ENCODE assay signal across 14 cellular contexts in the genomic region with DNA sequence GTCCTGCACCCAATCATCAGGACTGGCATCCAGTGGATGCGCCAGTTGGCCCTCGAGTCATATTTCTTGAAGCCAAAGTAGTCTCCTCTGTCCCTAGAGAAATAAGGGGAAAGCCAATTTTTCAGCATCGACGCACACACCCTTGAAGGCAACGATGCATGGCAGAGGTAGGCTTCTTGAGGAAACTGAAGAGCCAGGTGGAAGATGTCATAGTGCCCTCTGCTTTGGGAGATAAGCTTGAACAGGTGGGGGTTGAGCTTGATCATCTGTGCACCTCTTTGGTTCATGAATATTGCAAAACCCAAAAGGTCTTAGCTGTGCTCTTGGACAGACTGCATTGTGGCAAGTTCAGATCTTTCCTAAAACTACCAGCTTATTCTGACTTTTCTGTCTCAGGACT. TPM values are rescaled to one million over a fixed set of nuclear protein-coding genes. Genes with fewer than 3 reads are reported as not detected.
DNase-seq lines count a peak whose midpoint lies in the region; ATAC-seq and TF ChIP-seq lines count a peak whose summit lies in the region.
"Had no signal": no experiment of that assay in that cellular context is flagged by ENCODE, and none has a peak within 500 bp of the region (broad histone marks: within the 10 kb centered on the region; RNA-seq: fewer than 3 reads in every experiment).

No MANE protein-coding gene starts in this region.

- DNase-seq in endothelial cell (ENCODE audit: low spot score) (no peak), type B pancreatic cell (ENCODE audit: extremely low spot score, unreplicated experiment) (no peak), MV-4-11 (lab: John Stamatoyannopoulos, UW) (no peak)
- no peak for DNase-seq in CD8-positive, alpha-beta memory T cell
- DNase-seq: activated CD4-positive, alpha-beta T cell treated with anti-CD3 and anti-CD28 coated beads for 4 hours; effector memory CD4-positive, alpha-beta T cell; kidney glomerular epithelial cell; NCI-H226; PC-9 had no signal

- H3K4me3 ChIP-seq in Loucy (ENCODE audit: low read length, poor library complexity, severe bottlenecking) = peak overlapping the region; percentile 28
- no peak overlapping the region for H3K4me3 ChIP-seq in CD8-positive, alpha-beta memory T cell (ENCODE audit: low read length)
- H3K4me3 ChIP-seq: PC-9, right atrium auricular region had no signal

- peaks cover 11% of the 10 kb centered on the region for H3F3A ChIP-seq in Loucy (ENCODE audit: low read depth)

- H3K4me1 ChIP-seq in Loucy (ENCODE audit: insufficient read depth, low read length, poor library complexity, severe bottlenecking) = peaks cover 38% of the 10 kb centered on the region
- H3K4me1 ChIP-seq in CD8-positive, alpha-beta memory T cell (ENCODE audit: insufficient read depth, low read length) = no peaks in the 10 kb centered on the region
- H3K4me1 ChIP-seq: right atrium auricular region had no signal

- no peak overlapping the region for H3K27ac Mint-ChIP-seq in endothelial cell (ENCODE audit: unreplicated experiment)
- H3K27ac Mint-ChIP-seq in type B pancreatic cell = no peak overlapping the region
- H3K27ac Mint-ChIP-seq in CD8-positive, alpha-beta memory T cell = no peak overlapping the region

- POLR2A ChIA-PET in CD8-positive, alpha-beta memory T cell (lab: Charles Lee) = no interaction called here

- CTCF ChIA-PET in CD8-positive, alpha-beta memory T cell (lab: Charles Lee) = interaction anchor here (1.2 to 2.9 kb wide), 2 partner anchors 9 to 387 kb away, joined by 3 to 10 read pairs; no protein-coding TSS in a partner anchor

- H4K20me1 ChIP-seq in Loucy (ENCODE audit: insufficient read depth, low read length, poor library complexity, severe bottlenecking) = no peaks in the 10 kb centered on the region

- peak overlapping the region; percentile 64 for H3K4me2 ChIP-seq in Loucy (ENCODE audit: low read depth, low read length, poor library complexity, severe bottlenecking)
- H3K4me2 ChIP-seq: PC-9 had no signal

- H3K4me3 Mint-ChIP-seq in endothelial cell (ENCODE audit: unreplicated experiment) (no peak overlapping the region), type B pancreatic cell (no peak overlapping the region)
- H3K4me3 Mint-ChIP-seq in CD8-positive, alpha-beta memory T cell = no peak overlapping the region

- H3K4me1 Mint-ChIP-seq in endothelial cell (ENCODE audit: unreplicated experiment) = no peaks in the 10 kb centered on the region
- H3K4me1 Mint-ChIP-seq in type B pancreatic cell (ENCODE audit: unreplicated experiment) = peaks cover 4% of the 10 kb centered on the region
- H3K4me1 Mint-ChIP-seq in CD8-positive, alpha-beta memory T cell = no peaks in the 10 kb centered on the region

- H3K27me3 ChIP-seq in Loucy (ENCODE audit: insufficient read depth, low read length, poor library complexity, severe bottlenecking) = no peaks in the 10 kb centered on the region
- no peaks in the 10 kb centered on the region for H3K27me3 ChIP-seq in CD8-positive, alpha-beta memory T cell (ENCODE audit: insufficient read depth, low read length, poor library complexity, severe bottlenecking)
- H3K27me3 ChIP-seq: right atrium auricular region had no signal

- TF ChIP-seq POLR2A in GM18505 (IDR thresholded peaks at IDR 0.05; ENCODE audit: borderline replicate concordance, extremely low read depth, insufficient read depth, insufficient read length) = no peak

- H3K9me2 ChIP-seq in Loucy (replicated peaks; ENCODE audit: low read depth, low read length) = no peaks in the 10 kb centered on the region

- H3K27me3 Mint-ChIP-seq in endothelial cell (ENCODE audit: unreplicated experiment) = no peaks in the 10 kb centered on the region
- peaks cover 23% of the 10 kb centered on the region for H3K27me3 Mint-ChIP-seq in type B pancreatic cell
- H3K27me3 Mint-ChIP-seq in CD8-positive, alpha-beta memory T cell = peaks cover 4% of the 10 kb centered on the region in 2 donors

- H3K9me3 ChIP-seq in Loucy (ENCODE audit: insufficient read depth, low read depth, low read length) = no peaks in the 10 kb centered on the region
- no peaks in the 10 kb centered on the region for H3K9me3 ChIP-seq in CD8-positive, alpha-beta memory T cell (ENCODE audit: low read length)
- H3K9me3 ChIP-seq: right atrium auricular region had no signal

- H3K79me2 ChIP-seq in Loucy (ENCODE audit: insufficient read depth, low read length) = no peaks in the 10 kb centered on the region

- no peak overlapping the region for H2AFZ ChIP-seq in Loucy (ENCODE audit: low read length)
- H2AFZ ChIP-seq: PC-9 had no signal

- H3K9ac ChIP-seq in Loucy (ENCODE audit: low read depth, low read length, poor library complexity, severe bottlenecking) = peak overlapping the region; percentile 46

- H3K9me3 Mint-ChIP-seq in endothelial cell (ENCODE audit: unreplicated experiment) (no peaks in the 10 kb centered on the region), type B pancreatic cell (no peaks in the 10 kb centered on the region)
- no peaks in the 10 kb centered on the region for H3K9me3 Mint-ChIP-seq in CD8-positive, alpha-beta memory T cell

- H3K27ac ChIP-seq in CD8-positive, alpha-beta memory T cell (ENCODE audit: low read depth, low read length) = no peak overlapping the region
- H3K27ac ChIP-seq: PC-9, right atrium auricular region had no signal

- H3K36me3 Mint-ChIP-seq in endothelial cell (ENCODE audit: low read depth, unreplicated experiment) = no peaks in the 10 kb centered on the region
- no peaks in the 10 kb centered on the region for H3K36me3 Mint-ChIP-seq in type B pancreatic cell
- H3K36me3 Mint-ChIP-seq in CD8-positive, alpha-beta memory T cell = no peaks in the 10 kb centered on the region

- TF ChIP-seq CTCF in Loucy (conservative IDR thresholded peaks at IDR 0.05; ENCODE audit: low read length) (no peak), endothelial cell (IDR thresholded peaks at IDR 0.05; ENCODE audit: unreplicated experiment) (no peak), type B pancreatic cell (conservative IDR thresholded peaks at IDR 0.05) (no peak)

- no peaks in the 10 kb centered on the region for H3K36me3 ChIP-seq in Loucy (ENCODE audit: insufficient read depth, low read length)
- no peaks in the 10 kb centered on the region for H3K36me3 ChIP-seq in CD8-positive, alpha-beta memory T cell (ENCODE audit: insufficient read depth, low read length)
- H3K36me3 ChIP-seq: right atrium auricular region had no signal

- peak; percentile 93 for ATAC-seq in GM18505 (IDR thresholded peaks at IDR 0.05; ENCODE audit: unreplicated experiment)
- ATAC-seq in GM21360 (IDR thresholded peaks at IDR 0.05; ENCODE audit: unreplicated experiment) = peak; percentile 76
- ATAC-seq in HG03060 (IDR thresholded peaks at IDR 0.05; ENCODE audit: low read depth, unreplicated experiment) = peak; percentile 46

RNA-seq across cellular contexts. Expression of a gene that starts 34.6 kb away (rescaled TPM):
- total RNA-seq in endothelial cell (ENCODE audit: unreplicated experiment) = 501 TPM
- 227 and 313 TPM in 2 replicates for total RNA-seq in type B pancreatic cell (ENCODE audit: low replicate concordance)
- total RNA-seq in CD8-positive, alpha-beta memory T cell = 100 to 1,000 TPM; 409 TPM
- polyA plus RNA-seq in CD8-positive, alpha-beta memory T cell = 377 TPM
